In genomic region chr1:151739590-151740355, GRCh38 we compare ENCODE assay signal across 1 cellular context.
TF ChIP-seq lines count a peak whose summit lies in the region.

No MANE protein-coding gene starts in this region.

TF ChIP-seq in HCT116, 20 proteins besides CTCF, POLR2A, EP300 and RAD21 (continued from another document):
- TF ChIP-seq REST (IDR thresholded peaks at IDR 0.05; ENCODE audit: low read depth) (no peak), SIN3A (IDR thresholded peaks at IDR 0.05; ENCODE audit: low read depth) (no peak), SRF (IDR thresholded peaks at IDR 0.05; ENCODE audit: low read depth) (no peak), JUND (IDR thresholded peaks at IDR 0.05) (no peak), FOSL1 (IDR thresholded peaks at IDR 0.05; ENCODE audit: low read depth) (no peak), ATF3 (IDR thresholded peaks at IDR 0.05) (no peak), CEBPB (IDR thresholded peaks at IDR 0.05; ENCODE audit: low read depth) (no peak), TCF7L2 (IDR thresholded peaks at IDR 0.05; ENCODE audit: borderline replicate concordance, extremely low read depth, insufficient read depth, insufficient read length) (no peak), EZH2 (IDR thresholded peaks at IDR 0.05) (no peak), ZBTB33 (IDR thresholded peaks at IDR 0.05; ENCODE audit: extremely low read depth, insufficient replicate concordance, low read length) (no peak), YY1 (IDR thresholded peaks at IDR 0.05; ENCODE audit: extremely low read depth, insufficient replicate concordance, low read depth, low read length) (no peak), CBX3 (IDR thresholded peaks at IDR 0.05; ENCODE audit: low read depth) (no peak), ZFX (IDR thresholded peaks at IDR 0.05) (no peak)
TF ChIP-seq in HCT116: peak in this region for 0.
